1 cellular context compared by ENCODE assay signal in genomic region chr2:9638532-9638931, GRCh38.
A peak's percentile ranks its signal among the peaks of the same experiment; 100 is the strongest.
TF ChIP-seq lines count a peak whose summit lies in the region.

No MANE protein-coding gene starts in this region.

TF ChIP-seq in K562, 482 proteins besides CTCF, POLR2A, EP300 and RAD21 (continued from another document and continues in another):
- TF ChIP-seq PBX2 (CRISPR knock-in tag; IDR thresholded peaks at IDR 0.05; ENCODE audit: low read depth): no peak
- peak; percentile 73; the same call in 1 of the 2 replicates for TF ChIP-seq PBX2 (tag; conservative IDR thresholded peaks at IDR 0.05; ENCODE audit: low read depth)
- peak; percentile 56 for TF ChIP-seq USF2 (CRISPR knock-in tag; IDR thresholded peaks at IDR 0.05)
- TF ChIP-seq FUS (optimal IDR thresholded peaks at IDR 0.05; ENCODE audit: low read depth, low read length): no peak
- TF ChIP-seq CREB1 (IDR thresholded peaks at IDR 0.05): no peak
- TF ChIP-seq CREB1 (CRISPR knock-in tag; IDR thresholded peaks at IDR 0.05): 0 out of 2 replicates have a peak, but pooled peaks have one; percentile 9
- peak; percentile 38 for TF ChIP-seq CCNT2 (IDR thresholded peaks at IDR 0.05; ENCODE audit: borderline replicate concordance, extremely low read depth, insufficient read length, low read depth, low read length)
- TF ChIP-seq, protein P1, sequence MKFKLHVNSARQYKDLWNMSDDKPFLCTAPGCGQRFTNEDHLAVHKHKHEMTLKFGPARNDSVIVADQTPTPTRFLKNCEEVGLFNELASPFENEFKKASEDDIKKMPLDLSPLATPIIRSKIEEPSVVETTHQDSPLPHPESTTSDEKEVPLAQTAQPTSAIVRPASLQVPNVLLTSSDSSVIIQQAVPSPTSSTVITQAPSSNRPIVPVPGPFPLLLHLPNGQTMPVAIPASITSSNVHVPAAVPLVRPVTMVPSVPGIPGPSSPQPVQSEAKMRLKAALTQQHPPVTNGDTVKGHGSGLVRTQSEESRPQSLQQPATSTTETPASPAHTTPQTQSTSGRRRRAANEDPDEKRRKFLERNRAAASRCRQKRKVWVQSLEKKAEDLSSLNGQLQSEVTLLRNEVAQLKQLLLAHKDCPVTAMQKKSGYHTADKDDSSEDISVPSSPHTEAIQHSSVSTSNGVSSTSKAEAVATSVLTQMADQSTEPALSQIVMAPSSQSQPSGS (CRISPR knock-in tag; IDR thresholded peaks at IDR 0.05): no peak
- peak; percentile 78 for TF ChIP-seq SMARCA4 (IDR thresholded peaks at IDR 0.05)
- TF ChIP-seq ZC3H4 (CRISPR knock-in tag; IDR thresholded peaks at IDR 0.05; ENCODE audit: borderline replicate concordance): no peak
- no peak for TF ChIP-seq PURB (CRISPR knock-in tag; IDR thresholded peaks at IDR 0.05; ENCODE audit: low read depth)
- TF ChIP-seq, protein P2, sequence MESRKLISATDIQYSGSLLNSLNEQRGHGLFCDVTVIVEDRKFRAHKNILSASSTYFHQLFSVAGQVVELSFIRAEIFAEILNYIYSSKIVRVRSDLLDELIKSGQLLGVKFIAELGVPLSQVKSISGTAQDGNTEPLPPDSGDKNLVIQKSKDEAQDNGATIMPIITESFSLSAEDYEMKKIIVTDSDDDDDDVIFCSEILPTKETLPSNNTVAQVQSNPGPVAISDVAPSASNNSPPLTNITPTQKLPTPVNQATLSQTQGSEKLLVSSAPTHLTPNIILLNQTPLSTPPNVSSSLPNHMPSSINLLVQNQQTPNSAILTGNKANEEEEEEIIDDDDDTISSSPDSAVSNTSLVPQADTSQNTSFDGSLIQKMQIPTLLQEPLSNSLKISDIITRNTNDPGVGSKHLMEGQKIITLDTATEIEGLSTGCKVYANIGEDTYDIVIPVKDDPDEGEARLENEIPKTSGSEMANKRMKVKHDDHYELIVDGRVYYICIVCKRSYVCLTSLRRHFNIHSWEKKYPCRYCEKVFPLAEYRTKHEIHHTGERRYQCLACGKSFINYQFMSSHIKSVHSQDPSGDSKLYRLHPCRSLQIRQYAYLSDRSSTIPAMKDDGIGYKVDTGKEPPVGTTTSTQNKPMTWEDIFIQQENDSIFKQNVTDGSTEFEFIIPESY (CRISPR knock-in tag; IDR thresholded peaks at IDR 0.05): peak; percentile 65; the same call in 1 of the 2 replicates
- TF ChIP-seq SAFB2 (IDR thresholded peaks at IDR 0.05; ENCODE audit: borderline replicate concordance, low read depth, low read length, severe bottlenecking): no peak
- TF ChIP-seq UBTF (IDR thresholded peaks at IDR 0.05; ENCODE audit: borderline replicate concordance in 1 of 2, low read depth in 2 of 2, low read length in 2 of 2): 0 out of 4 replicates have a peak, but pooled peaks of 1 of the 2 experiments have one; percentile 57
- TF ChIP-seq TAF9B (IDR thresholded peaks at IDR 0.05; ENCODE audit: partially characterized antibody): peak; percentile 72
- 0 out of 3 replicates have a peak, but pooled peaks of 1 of the 2 experiments have one; percentile 29 for TF ChIP-seq CBX3 (IDR thresholded peaks at IDR 0.05; ENCODE audit: borderline replicate concordance in 1 of 2, low read length in 2 of 2)
- TF ChIP-seq MYNN (IDR thresholded peaks at IDR 0.05): 0 out of 2 replicates have a peak, but pooled peaks have one; percentile 49
- no peak for TF ChIP-seq MYNN (CRISPR knock-in tag; IDR thresholded peaks at IDR 0.05)
- peak; percentile 12 to 30; a peak in 1 of 4 replicates for TF ChIP-seq NRF1 (conservative IDR thresholded peaks at IDR 0.05 in 1 of 2, IDR thresholded peaks at IDR 0.05 in 1 of 2)
- TF ChIP-seq SMAD4 (CRISPR knock-in tag; conservative IDR thresholded peaks at IDR 0.05): 0 out of 2 replicates have a peak, but pooled peaks have one; percentile 16
- TF ChIP-seq USF1 (CRISPR knock-in tag; IDR thresholded peaks at IDR 0.05): peak; percentile 72
- TF ChIP-seq DPF2 (IDR thresholded peaks at IDR 0.05): peak; percentile 79
- 0 out of 2 replicates have a peak, but pooled peaks have one; percentile 30 for TF ChIP-seq JUN (IDR thresholded peaks at IDR 0.05; ENCODE audit: borderline replicate concordance, low read depth, low read length)
- TF ChIP-seq JUN (CRISPR knock-in tag; IDR thresholded peaks at IDR 0.05; ENCODE audit: borderline replicate concordance): no peak
- peak; percentile 88 for TF ChIP-seq DACH1 (IDR thresholded peaks at IDR 0.05; ENCODE audit: partially characterized antibody)
- 0 out of 2 replicates have a peak, but pooled peaks have one; percentile 23 for TF ChIP-seq FOXM1 (IDR thresholded peaks at IDR 0.05; ENCODE audit: low read depth)
- no peak for TF ChIP-seq FOXM1 (CRISPR knock-in tag; IDR thresholded peaks at IDR 0.05; ENCODE audit: low read depth)
- TF ChIP-seq ZNF584 (CRISPR knock-in tag; IDR thresholded peaks at IDR 0.05; ENCODE audit: low read depth): no peak
- TF ChIP-seq FOSL1 (tag; conservative IDR thresholded peaks at IDR 0.05): peak; percentile 66
- no peak for TF ChIP-seq ZBTB17 (CRISPR knock-in tag; IDR thresholded peaks at IDR 0.05)
- TF ChIP-seq SRF (CRISPR knock-in tag; IDR thresholded peaks at IDR 0.05): no peak
- no peak for TF ChIP-seq RHOXF2B (CRISPR knock-in tag; conservative IDR thresholded peaks at IDR 0.05)
- 0 out of 2 replicates have a peak, but pooled peaks have one; percentile 63 for TF ChIP-seq FOXJ2 (tag; IDR thresholded peaks at IDR 0.05)
- TF ChIP-seq MCM2 (IDR thresholded peaks at IDR 0.05; ENCODE audit: low read depth): no peak
- TF ChIP-seq NFIC (IDR thresholded peaks at IDR 0.05): peak; percentile 97
- peak in 1 of 2 experiments; percentile 41; a peak in 2 of 4 replicates for TF ChIP-seq FOXK2 (conservative IDR thresholded peaks at IDR 0.05 in 1 of 2, IDR thresholded peaks at IDR 0.05 in 1 of 2; ENCODE audit: low read depth in 2 of 2)
- TF ChIP-seq CEBPG (CRISPR knock-in tag; IDR thresholded peaks at IDR 0.05): no peak
- TF ChIP-seq CEBPG (tag; conservative IDR thresholded peaks at IDR 0.05 in 1 of 2, IDR thresholded peaks at IDR 0.05 in 1 of 2): 0 out of 4 replicates have a peak, but pooled peaks of 1 of the 2 experiments have one; percentile 7
- no peak for TF ChIP-seq NCOA4 (IDR thresholded peaks at IDR 0.05; ENCODE audit: partially characterized antibody)
- peak; percentile 97 for TF ChIP-seq BHLHE40 (IDR thresholded peaks at IDR 0.05; ENCODE audit: low read length)
- TF ChIP-seq HDAC3 (IDR thresholded peaks at IDR 0.05; ENCODE audit: borderline replicate concordance, partially characterized antibody): no peak
- TF ChIP-seq SMAD2 (IDR thresholded peaks at IDR 0.05; ENCODE audit: low read depth, low read length): no peak
- TF ChIP-seq RBBP5 (IDR thresholded peaks at IDR 0.05; ENCODE audit: borderline replicate concordance, insufficient read depth, low read length, poor library complexity, severe bottlenecking): no peak
- 0 out of 2 replicates have a peak, but pooled peaks have one; percentile 21 for TF ChIP-seq NCOR1 (IDR thresholded peaks at IDR 0.05)
- TF ChIP-seq E4F1 (CRISPR knock-in tag; IDR thresholded peaks at IDR 0.05; ENCODE audit: borderline replicate concordance): no peak
- TF ChIP-seq ZNF766 (CRISPR knock-in tag; conservative IDR thresholded peaks at IDR 0.05): peak; percentile 95
- no peak for TF ChIP-seq ELF4 (CRISPR knock-in tag; IDR thresholded peaks at IDR 0.05)
- TF ChIP-seq, protein P3, sequence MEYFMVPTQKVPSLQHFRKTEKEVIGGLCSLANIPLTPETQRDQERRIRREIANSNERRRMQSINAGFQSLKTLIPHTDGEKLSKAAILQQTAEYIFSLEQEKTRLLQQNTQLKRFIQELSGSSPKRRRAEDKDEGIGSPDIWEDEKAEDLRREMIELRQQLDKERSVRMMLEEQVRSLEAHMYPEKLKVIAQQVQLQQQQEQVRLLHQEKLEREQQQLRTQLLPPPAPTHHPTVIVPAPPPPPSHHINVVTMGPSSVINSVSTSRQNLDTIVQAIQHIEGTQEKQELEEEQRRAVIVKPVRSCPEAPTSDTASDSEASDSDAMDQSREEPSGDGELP (CRISPR knock-in tag; IDR thresholded peaks at IDR 0.05; ENCODE audit: borderline replicate concordance): peak; percentile 99
- TF ChIP-seq CBFA2T2 (conservative IDR thresholded peaks at IDR 0.05): peak; percentile 65
- TF ChIP-seq JUND (IDR thresholded peaks at IDR 0.05; ENCODE audit: borderline replicate concordance, low read depth, low read length): peak; percentile 78
- TF ChIP-seq JUND (tag; IDR thresholded peaks at IDR 0.05; ENCODE audit: borderline replicate concordance, low read depth, low read length): peak; percentile 72; the same call in 1 of the 3 replicates
- TF ChIP-seq ZNF165 (CRISPR knock-in tag; IDR thresholded peaks at IDR 0.05; ENCODE audit: borderline replicate concordance): no peak
- peak; percentile 80 to 81 for TF ChIP-seq MAZ (CRISPR knock-in tag; conservative IDR thresholded peaks at IDR 0.05 in 1 of 2, IDR thresholded peaks at IDR 0.05 in 1 of 2)
- TF ChIP-seq PHF8 (IDR thresholded peaks at IDR 0.05; ENCODE audit: borderline replicate concordance, low read length): no peak
- peak; percentile 66; the same call in 1 of the 2 replicates for TF ChIP-seq SOX6 (IDR thresholded peaks at IDR 0.05)
- TF ChIP-seq GATAD2A (IDR thresholded peaks at IDR 0.05): no peak
